In the genomic region with DNA sequence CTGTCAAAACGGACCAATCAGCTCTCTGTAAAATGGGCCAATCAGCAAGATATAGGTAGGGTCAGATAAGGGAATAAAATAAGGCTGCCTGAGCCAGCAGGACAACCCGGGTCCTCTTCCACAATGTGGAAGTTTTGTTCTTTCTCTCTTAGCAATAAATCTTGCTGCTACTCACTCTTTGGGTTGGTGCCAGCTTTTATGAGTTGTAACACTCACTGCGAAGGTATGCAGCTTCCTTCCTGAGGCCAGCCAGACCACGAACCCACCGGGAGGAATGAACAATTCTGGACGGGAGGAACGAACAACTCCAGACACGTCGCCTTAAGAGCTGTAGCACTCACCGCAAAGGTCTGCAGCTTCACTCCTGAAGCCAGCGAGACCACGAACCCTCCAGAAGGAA, we compare ENCODE assay signal across 9 cellular contexts.
DNase-seq lines count a peak whose midpoint lies in the region; ATAC-seq and TF ChIP-seq lines count a peak whose summit lies in the region.
"Had no signal": no experiment of that assay in that cellular context is flagged by ENCODE, and none has a peak within 500 bp of the region (broad histone marks: within the 10 kb centered on the region; RNA-seq: fewer than 3 reads in every experiment).

No MANE protein-coding gene starts in this region.

- H3K27ac ChIP-seq in HEK293 (ENCODE audit: extremely low read depth, low read depth, low read length) (no peak overlapping the region), SK-N-SH (ENCODE audit: low read depth in 2 of 2, low read length in 1 of 2) (peak overlapping the region; percentile 34 to 90; a peak in 3 of 4 replicates), thoracic aorta (no peak overlapping the region)

- no peak overlapping the region for H3K4me3 Mint-ChIP-seq in stimulated activated naive B cell treated with anti-CD40 and anti-IgM and Interleukin-4, amounts not matched to agents 10 μg/mL and 1 μg/mL and 100 μg/mL, for 72 hours

- no peaks in the 10 kb centered on the region for H3K27me3 ChIP-seq in SK-N-SH (ENCODE audit: insufficient read depth)
- no peaks in the 10 kb centered on the region for H3K27me3 ChIP-seq in thoracic aorta (replicated peaks; ENCODE audit: insufficient read depth)

- H3K27ac Mint-ChIP-seq in stimulated activated naive B cell treated with anti-CD40 and anti-IgM and Interleukin-4, amounts not matched to agents 10 μg/mL and 1 μg/mL and 100 μg/mL, for 72 hours = no peak overlapping the region

- peaks cover 14% of the 10 kb centered on the region for H3F3A ChIP-seq in SK-N-SH (replicated peaks; ENCODE audit: insufficient read depth)

- ATAC-seq in thoracic aorta (ENCODE audit: insufficient number of reproducible peaks, low FRiP score, low read depth) = no peak
- no peak for ATAC-seq in stimulated activated naive B cell treated with anti-CD40 and anti-IgM and Interleukin-4, amounts not matched to agents 10 μg/mL and 1 μg/mL and 100 μg/mL, for 72 hours (replicated peaks)
- no peak for ATAC-seq in omental fat pad (ENCODE audit: low FRiP score)

- peaks cover 7 to 11% of the 10 kb centered on the region in 2 donors for H3K9me3 Mint-ChIP-seq in stimulated activated naive B cell treated with anti-CD40 and anti-IgM and Interleukin-4, amounts not matched to agents 10 μg/mL and 1 μg/mL and 100 μg/mL, for 72 hours

- no peak overlapping the region for H3K4me3 ChIP-seq in HEK293 (ENCODE audit: low read depth, low read length)
- no peak overlapping the region for H3K4me3 ChIP-seq in SK-N-SH (ENCODE audit: low read depth in 2 of 2, low read length in 1 of 2)
- H3K4me3 ChIP-seq in thoracic aorta = no peak overlapping the region

- TF ChIP-seq CTCF in HEK293 (tag by site-specific recombination; IDR thresholded peaks at IDR 0.05) (no peak), SK-N-SH (IDR thresholded peaks at IDR 0.05) (no peak), thoracic aorta (IDR thresholded peaks at IDR 0.05) (no peak), omental fat pad (IDR thresholded peaks at IDR 0.05) (no peak)

- 10% methylated on average over 12 of the region's 12 CpGs for WGBS in SK-N-SH (ENCODE audit: low lambda C conversion rate)

- H3K9me2 ChIP-seq in SK-N-SH = no peaks in the 10 kb centered on the region

- H2AFZ ChIP-seq in SK-N-SH (ENCODE audit: low read depth) = no peak overlapping the region

- H3K36me3 ChIP-seq in HEK293 (ENCODE audit: control insufficient read depth in 2 of 2, insufficient read depth in 1 of 2, low read length in 2 of 2) (no peaks in the 10 kb centered on the region), SK-N-SH (replicated peaks in 1 of 2; ENCODE audit: control insufficient read depth in 1 of 2, insufficient read depth in 2 of 2, low read length in 1 of 2) (peaks cover 0 to 4% of the 10 kb centered on the region in 2 experiments), thoracic aorta (no peaks in the 10 kb centered on the region)

- H3K4me1 ChIP-seq in HEK293 (ENCODE audit: control insufficient read depth, insufficient read depth, low read length) (no peaks in the 10 kb centered on the region), SK-N-SH (ENCODE audit: control insufficient read depth in 1 of 2, insufficient read depth in 2 of 2, low read depth in 1 of 2, low read length in 1 of 2) (peaks cover 0 to 9% of the 10 kb centered on the region in 2 experiments; a peak in 2 of 4 replicates), thoracic aorta (ENCODE audit: control insufficient read depth in 1 of 2, low read depth in 2 of 2) (peaks cover 4 to 19% of the 10 kb centered on the region in 2 donors)

- H4K20me1 ChIP-seq in SK-N-SH (ENCODE audit: insufficient read depth) = no peaks in the 10 kb centered on the region

- peaks cover 0 to 3% of the 10 kb centered on the region in 2 donors for H3K36me3 Mint-ChIP-seq in stimulated activated naive B cell treated with anti-CD40 and anti-IgM and Interleukin-4, amounts not matched to agents 10 μg/mL and 1 μg/mL and 100 μg/mL, for 72 hours

- DNase-seq in SK-N-SH (no peak), fibroblast of peridontal ligament (ENCODE audit: extremely low read depth) (peak; percentile 89), thoracic aorta (ENCODE audit: low spot score) (peak; percentile 25), omental fat pad (ENCODE audit: low spot score) (no peak), NCI-H2171 (lab: John Stamatoyannopoulos, UW) (no peak)
- no peak for DNase-seq in stimulated activated naive B cell treated with anti-CD40 and anti-IgM and Interleukin-4, amounts not matched to agents 10 μg/mL and 1 μg/mL and 100 μg/mL, for 72 hours
- DNase-seq: caudate nucleus, SHP77 treated with DMSO at 0.1 percent for 48 hours had no signal

- peak; percentile 11 to 83; a peak in 2 of 4 replicates for TF ChIP-seq EP300 in SK-N-SH (IDR thresholded peaks at IDR 0.05; ENCODE audit: borderline replicate concordance in 1 of 2, low read depth in 1 of 2, low read length in 1 of 2)

- peak overlapping the region; percentile 51; the same call in 1 of the 2 replicates for H3K9ac ChIP-seq in SK-N-SH

- H3K9me3 ChIP-seq in HEK293 (ENCODE audit: control insufficient read depth, insufficient read depth, low read depth, low read length) (no peaks in the 10 kb centered on the region), SK-N-SH (peaks cover 10% of the 10 kb centered on the region), thoracic aorta (no peaks in the 10 kb centered on the region)

- H3K27me3 Mint-ChIP-seq in stimulated activated naive B cell treated with anti-CD40 and anti-IgM and Interleukin-4, amounts not matched to agents 10 μg/mL and 1 μg/mL and 100 μg/mL, for 72 hours = no peaks in the 10 kb centered on the region

- POLR2A ChIA-PET in HEK293 (lab: Yijun Ruan, JAX) = no interaction called here
- POLR2A ChIA-PET in SK-N-SH (lab: Yijun Ruan, JAX) = no interaction called here

- H3K79me2 ChIP-seq in SK-N-SH (ENCODE audit: insufficient read depth) = no peaks in the 10 kb centered on the region

- peaks cover 0 to 3% of the 10 kb centered on the region in 2 donors for H3K4me1 Mint-ChIP-seq in stimulated activated naive B cell treated with anti-CD40 and anti-IgM and Interleukin-4, amounts not matched to agents 10 μg/mL and 1 μg/mL and 100 μg/mL, for 72 hours

- no peak for TF ChIP-seq RAD21 in SK-N-SH (IDR thresholded peaks at IDR 0.05; ENCODE audit: low read length)

- no peak overlapping the region for H3K4me2 ChIP-seq in SK-N-SH

- CTCF ChIA-PET in HEK293 (lab: Yijun Ruan, JAX) = interaction anchor here (0.6 kb wide), 1 partner anchor 9 kb away, joined by 4 read pairs; no protein-coding TSS in a partner anchor
- CTCF ChIA-PET in SK-N-SH (lab: Yijun Ruan, JAX) = no interaction called here

TF ChIP-seq in HEK293, 187 proteins besides CTCF, POLR2A, EP300 and RAD21 (continues in another document):
- TF ChIP-seq ZNF777 (tag by site-specific recombination; IDR thresholded peaks at IDR 0.05; ENCODE audit: borderline replicate concordance) = no peak
- peak; percentile 63; the same call in 1 of the 2 replicates for TF ChIP-seq MEIS1 (CRISPR knock-in tag; IDR thresholded peaks at IDR 0.05; ENCODE audit: borderline replicate concordance)
- TF ChIP-seq ZNF600 (tag by site-specific recombination; IDR thresholded peaks at IDR 0.05) = peak; percentile 44; the same call in 1 of the 2 replicates
- TF ChIP-seq, protein P1, sequence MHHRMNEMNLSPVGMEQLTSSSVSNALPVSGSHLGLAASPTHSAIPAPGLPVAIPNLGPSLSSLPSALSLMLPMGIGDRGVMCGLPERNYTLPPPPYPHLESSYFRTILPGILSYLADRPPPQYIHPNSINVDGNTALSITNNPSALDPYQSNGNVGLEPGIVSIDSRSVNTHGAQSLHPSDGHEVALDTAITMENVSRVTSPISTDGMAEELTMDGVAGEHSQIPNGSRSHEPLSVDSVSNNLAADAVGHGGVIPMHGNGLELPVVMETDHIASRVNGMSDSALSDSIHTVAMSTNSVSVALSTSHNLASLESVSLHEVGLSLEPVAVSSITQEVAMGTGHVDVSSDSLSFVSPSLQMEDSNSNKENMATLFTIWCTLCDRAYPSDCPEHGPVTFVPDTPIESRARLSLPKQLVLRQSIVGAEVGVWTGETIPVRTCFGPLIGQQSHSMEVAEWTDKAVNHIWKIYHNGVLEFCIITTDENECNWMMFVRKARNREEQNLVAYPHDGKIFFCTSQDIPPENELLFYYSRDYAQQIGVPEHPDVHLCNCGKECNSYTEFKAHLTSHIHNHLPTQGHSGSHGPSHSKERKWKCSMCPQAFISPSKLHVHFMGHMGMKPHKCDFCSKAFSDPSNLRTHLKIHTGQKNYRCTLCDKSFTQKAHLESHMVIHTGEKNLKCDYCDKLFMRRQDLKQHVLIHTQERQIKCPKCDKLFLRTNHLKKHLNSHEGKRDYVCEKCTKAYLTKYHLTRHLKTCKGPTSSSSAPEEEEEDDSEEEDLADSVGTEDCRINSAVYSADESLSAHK (tag by site-specific recombination; IDR thresholded peaks at IDR 0.05) = no peak

TF ChIP-seq in SK-N-SH, 30 proteins besides CTCF, POLR2A, EP300 and RAD21 (continues in another document):
- TF ChIP-seq, protein P2, sequence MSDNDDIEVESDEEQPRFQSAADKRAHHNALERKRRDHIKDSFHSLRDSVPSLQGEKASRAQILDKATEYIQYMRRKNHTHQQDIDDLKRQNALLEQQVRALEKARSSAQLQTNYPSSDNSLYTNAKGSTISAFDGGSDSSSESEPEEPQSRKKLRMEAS (IDR thresholded peaks at IDR 0.05; ENCODE audit: low read depth) = peak; percentile 61; the same call in 1 of the 2 replicates
- TF ChIP-seq ELF1 (IDR thresholded peaks at IDR 0.05) (no peak; the same call in 1 of the 2 replicates), GATA2 (CRISPR knock-in tag; IDR thresholded peaks at IDR 0.05) (no peak), NFIC (IDR thresholded peaks at IDR 0.05; ENCODE audit: borderline replicate concordance) (peak; percentile 99), JUND (IDR thresholded peaks at IDR 0.05) (peak; percentile 95), RFX5 (IDR thresholded peaks at IDR 0.05; ENCODE audit: low read length) (no peak), TEAD4 (IDR thresholded peaks at IDR 0.05; ENCODE audit: borderline replicate concordance, insufficient read depth) (peak; percentile 90), NRF1 (IDR thresholded peaks at IDR 0.05; ENCODE audit: low read depth, low read length) (no peak), SIN3A (IDR thresholded peaks at IDR 0.05; ENCODE audit: borderline replicate concordance, low read depth, low read length) (no peak), EZH2phosphoT487 (IDR thresholded peaks at IDR 0.05; ENCODE audit: borderline replicate concordance, low read depth) (no peak), MEF2A (IDR thresholded peaks at IDR 0.05; ENCODE audit: borderline replicate concordance, low read depth) (no peak)
- TF ChIP-seq, protein P3, sequence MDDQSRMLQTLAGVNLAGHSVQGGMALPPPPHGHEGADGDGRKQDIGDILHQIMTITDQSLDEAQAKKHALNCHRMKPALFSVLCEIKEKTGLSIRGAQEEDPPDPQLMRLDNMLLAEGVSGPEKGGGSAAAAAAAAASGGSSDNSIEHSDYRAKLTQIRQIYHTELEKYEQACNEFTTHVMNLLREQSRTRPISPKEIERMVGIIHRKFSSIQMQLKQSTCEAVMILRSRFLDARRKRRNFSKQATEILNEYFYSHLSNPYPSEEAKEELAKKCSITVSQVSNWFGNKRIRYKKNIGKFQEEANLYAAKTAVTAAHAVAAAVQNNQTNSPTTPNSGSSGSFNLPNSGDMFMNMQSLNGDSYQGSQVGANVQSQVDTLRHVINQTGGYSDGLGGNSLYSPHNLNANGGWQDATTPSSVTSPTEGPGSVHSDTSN (IDR thresholded peaks at IDR 0.05) = peak; percentile 95

Comparison
In these comparisons a context has a peak if more than half of its experiments do, and no peak if none do; other contexts are left out.
1. H3K27ac ChIP-seq: peak in SK-N-SH (2 of 2); none in HEK293 (single experiment) and thoracic aorta (0 of 2).
2. DNase-seq: peak in fibroblast of peridontal ligament (single experiment) and thoracic aorta (single experiment); none in SK-N-SH (single experiment), stimulated activated naive B cell treated with anti-CD40 and anti-IgM and Interleukin-4, amounts not matched to agents 10 μg/mL and 1 μg/mL and 100 μg/mL, for 72 hours (single experiment), omental fat pad (single experiment) and NCI-H2171 (single experiment).